In genomic region chr18:31722369-31722957, GRCh38 we compare ENCODE assay signal across 8 cellular contexts. TPM values are rescaled to one million over a fixed set of nuclear protein-coding genes. Genes with fewer than 3 reads are reported as not detected.
A peak's percentile ranks its signal among the peaks of the same experiment; 100 is the strongest.
DNase-seq lines count a peak whose midpoint lies in the region; ATAC-seq, FAIRE-seq and TF ChIP-seq lines count a peak whose summit lies in the region.

No MANE protein-coding gene starts in this region.

- peaks cover 0 to 9% of the 10 kb centered on the region in 2 donors for H3K4me1 ChIP-seq in kidney (ENCODE audit: control insufficient read depth in 1 of 2, insufficient read depth in 1 of 2, low read depth in 1 of 2, low read length in 2 of 2)

- intact Hi-C loops in kidney (cut with DNase I): loop anchor here (5.0 kb wide), 1 partner anchor 160 kb away; no protein-coding TSS in a partner anchor

- TF ChIP-seq CTCF in VCaP (conservative IDR thresholded peaks at IDR 0.05) (peak; percentile 88), cardiac fibroblast (IDR thresholded peaks at IDR 0.05; ENCODE audit: low read depth, low read length) (peak; percentile 83), kidney (IDR thresholded peaks at IDR 0.05; ENCODE audit: borderline replicate concordance, extremely low read depth, insufficient read depth) (peak; percentile 89)

- DNase-seq in AG08395 (ENCODE audit: low spot score) (peak; percentile 67), NCI-H2107 (lab: John Stamatoyannopoulos, UW) (peak; percentile 44), cardiac fibroblast (ENCODE audit: low read depth in 2 of 2) (peak; percentile 84 to 86), kidney (no peak)
- DNase-seq in stimulated activated CD4-positive, alpha-beta T cell treated with anti-CD3 and anti-CD28 coated beads, Interleukin-2, amount 100 ng/mL, for 24 hours: peak; percentile 81 to 83

- no peak overlapping the region for H3K9ac ChIP-seq in kidney (ENCODE audit: low read length in 2 of 2)

- H3K36me3 ChIP-seq in kidney (ENCODE audit: control insufficient read depth in 1 of 2, insufficient read depth in 2 of 2, low read length in 2 of 2): no peaks in the 10 kb centered on the region

- H3K4me3 ChIP-seq in cardiac fibroblast (replicated peaks in 1 of 2; ENCODE audit: low read depth in 2 of 2, low read length in 2 of 2) (no peak overlapping the region), kidney (ENCODE audit: low read length in 2 of 2) (no peak overlapping the region)

- ATAC-seq in GM18858 (IDR thresholded peaks at IDR 0.05; ENCODE audit: unreplicated experiment) (peak; percentile 98), HG03045 (IDR thresholded peaks at IDR 0.05; ENCODE audit: unreplicated experiment) (peak; percentile 91)

- H3K27ac ChIP-seq in VCaP (no peak overlapping the region), kidney (ENCODE audit: low read depth in 2 of 2, low read length in 2 of 2) (no peak overlapping the region)

- peaks cover 0 to 11% of the 10 kb centered on the region in 2 donors for H3K9me3 ChIP-seq in kidney (ENCODE audit: control insufficient read depth in 1 of 2, low read length in 2 of 2)

- FAIRE-seq in kidney (lab: Jason Lieb, UNC): peak; percentile 47

RNA-seq across cellular contexts. Expression of gene B4GALT6, which starts 38.1 kb away (rescaled TPM):
- total RNA-seq in kidney: 4.2 TPM
- 2.1 TPM for polyA plus RNA-seq in kidney (ENCODE audit: insufficient read depth, low read depth, low replicate concordance)

RNA-seq across cellular contexts. Expression of gene SLC25A52, which starts 38.2 kb away (rescaled TPM):
- not detected for total RNA-seq in kidney
- not detected for polyA plus RNA-seq in kidney (ENCODE audit: insufficient read depth, low read depth, low replicate concordance)
